Comparison of ENCODE assay signal across 1 cellular context in the genomic region with DNA sequence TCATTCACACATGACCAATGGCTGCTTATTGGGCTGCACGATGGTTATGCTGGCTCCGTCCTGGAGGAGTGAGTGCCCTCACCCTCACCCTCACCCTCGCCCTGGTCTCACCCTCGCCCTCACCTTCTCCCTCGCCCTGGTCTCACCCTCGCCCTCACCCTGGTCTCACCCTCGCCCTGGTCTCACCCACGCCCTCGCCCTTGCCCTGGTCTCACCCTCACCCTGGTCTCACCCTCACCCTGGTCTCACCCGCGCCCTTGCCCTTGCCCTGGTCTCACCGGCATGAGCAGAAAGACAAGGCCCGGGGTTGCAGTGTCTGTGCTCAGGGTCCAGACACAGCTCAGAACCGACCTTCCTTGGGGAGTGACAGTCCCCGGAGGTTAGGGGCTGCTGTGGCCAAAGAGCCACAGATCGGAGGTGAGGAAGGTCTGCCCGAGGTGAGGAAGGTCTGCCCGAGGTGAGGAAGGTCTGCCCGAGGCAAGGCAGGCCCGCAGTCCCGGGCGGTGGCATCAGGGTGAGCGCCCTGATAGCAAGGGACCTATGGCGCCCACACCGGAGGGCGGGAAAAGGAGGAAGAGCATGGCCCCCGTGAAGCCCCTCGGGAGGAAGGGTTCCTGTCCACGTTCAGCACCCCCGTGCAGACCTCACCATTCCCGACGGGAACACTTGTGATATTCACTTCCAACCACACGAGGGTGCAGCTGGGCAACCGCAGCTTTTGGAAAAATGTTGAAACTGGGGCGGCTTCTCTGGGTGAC.
TF ChIP-seq lines count a peak whose summit lies in the region.

No MANE protein-coding gene starts in this region.

TF ChIP-seq in WTC11, 78 proteins besides CTCF, POLR2A, EP300 and RAD21 (continued from another document):
- TF ChIP-seq, protein P1, sequence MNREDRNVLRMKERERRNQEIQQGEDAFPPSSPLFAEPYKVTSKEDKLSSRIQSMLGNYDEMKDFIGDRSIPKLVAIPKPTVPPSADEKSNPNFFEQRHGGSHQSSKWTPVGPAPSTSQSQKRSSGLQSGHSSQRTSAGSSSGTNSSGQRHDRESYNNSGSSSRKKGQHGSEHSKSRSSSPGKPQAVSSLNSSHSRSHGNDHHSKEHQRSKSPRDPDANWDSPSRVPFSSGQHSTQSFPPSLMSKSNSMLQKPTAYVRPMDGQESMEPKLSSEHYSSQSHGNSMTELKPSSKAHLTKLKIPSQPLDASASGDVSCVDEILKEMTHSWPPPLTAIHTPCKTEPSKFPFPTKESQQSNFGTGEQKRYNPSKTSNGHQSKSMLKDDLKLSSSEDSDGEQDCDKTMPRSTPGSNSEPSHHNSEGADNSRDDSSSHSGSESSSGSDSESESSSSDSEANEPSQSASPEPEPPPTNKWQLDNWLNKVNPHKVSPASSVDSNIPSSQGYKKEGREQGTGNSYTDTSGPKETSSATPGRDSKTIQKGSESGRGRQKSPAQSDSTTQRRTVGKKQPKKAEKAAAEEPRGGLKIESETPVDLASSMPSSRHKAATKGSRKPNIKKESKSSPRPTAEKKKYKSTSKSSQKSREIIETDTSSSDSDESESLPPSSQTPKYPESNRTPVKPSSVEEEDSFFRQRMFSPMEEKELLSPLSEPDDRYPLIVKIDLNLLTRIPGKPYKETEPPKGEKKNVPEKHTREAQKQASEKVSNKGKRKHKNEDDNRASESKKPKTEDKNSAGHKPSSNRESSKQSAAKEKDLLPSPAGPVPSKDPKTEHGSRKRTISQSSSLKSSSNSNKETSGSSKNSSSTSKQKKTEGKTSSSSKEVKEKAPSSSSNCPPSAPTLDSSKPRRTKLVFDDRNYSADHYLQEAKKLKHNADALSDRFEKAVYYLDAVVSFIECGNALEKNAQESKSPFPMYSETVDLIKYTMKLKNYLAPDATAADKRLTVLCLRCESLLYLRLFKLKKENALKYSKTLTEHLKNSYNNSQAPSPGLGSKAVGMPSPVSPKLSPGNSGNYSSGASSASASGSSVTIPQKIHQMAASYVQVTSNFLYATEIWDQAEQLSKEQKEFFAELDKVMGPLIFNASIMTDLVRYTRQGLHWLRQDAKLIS (CRISPR knock-in tag; IDR thresholded peaks at IDR 0.05; ENCODE audit: borderline replicate concordance), result no peak
- TF ChIP-seq ZNF232 (CRISPR knock-in tag; IDR thresholded peaks at IDR 0.05) (no peak), ZNF423 (CRISPR knock-in tag; IDR thresholded peaks at IDR 0.05) (no peak), ZNF138 (CRISPR knock-in tag; conservative IDR thresholded peaks at IDR 0.05) (no peak), NFYB (CRISPR knock-in tag; conservative IDR thresholded peaks at IDR 0.05; ENCODE audit: low read depth) (no peak)
- TF ChIP-seq, protein P2, sequence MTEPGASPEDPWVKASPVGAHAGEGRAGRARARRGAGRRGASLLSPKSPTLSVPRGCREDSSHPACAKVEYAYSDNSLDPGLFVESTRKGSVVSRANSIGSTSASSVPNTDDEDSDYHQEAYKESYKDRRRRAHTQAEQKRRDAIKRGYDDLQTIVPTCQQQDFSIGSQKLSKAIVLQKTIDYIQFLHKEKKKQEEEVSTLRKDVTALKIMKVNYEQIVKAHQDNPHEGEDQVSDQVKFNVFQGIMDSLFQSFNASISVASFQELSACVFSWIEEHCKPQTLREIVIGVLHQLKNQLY (CRISPR knock-in tag; IDR thresholded peaks at IDR 0.05), result no peak
- TF ChIP-seq, protein P3, sequence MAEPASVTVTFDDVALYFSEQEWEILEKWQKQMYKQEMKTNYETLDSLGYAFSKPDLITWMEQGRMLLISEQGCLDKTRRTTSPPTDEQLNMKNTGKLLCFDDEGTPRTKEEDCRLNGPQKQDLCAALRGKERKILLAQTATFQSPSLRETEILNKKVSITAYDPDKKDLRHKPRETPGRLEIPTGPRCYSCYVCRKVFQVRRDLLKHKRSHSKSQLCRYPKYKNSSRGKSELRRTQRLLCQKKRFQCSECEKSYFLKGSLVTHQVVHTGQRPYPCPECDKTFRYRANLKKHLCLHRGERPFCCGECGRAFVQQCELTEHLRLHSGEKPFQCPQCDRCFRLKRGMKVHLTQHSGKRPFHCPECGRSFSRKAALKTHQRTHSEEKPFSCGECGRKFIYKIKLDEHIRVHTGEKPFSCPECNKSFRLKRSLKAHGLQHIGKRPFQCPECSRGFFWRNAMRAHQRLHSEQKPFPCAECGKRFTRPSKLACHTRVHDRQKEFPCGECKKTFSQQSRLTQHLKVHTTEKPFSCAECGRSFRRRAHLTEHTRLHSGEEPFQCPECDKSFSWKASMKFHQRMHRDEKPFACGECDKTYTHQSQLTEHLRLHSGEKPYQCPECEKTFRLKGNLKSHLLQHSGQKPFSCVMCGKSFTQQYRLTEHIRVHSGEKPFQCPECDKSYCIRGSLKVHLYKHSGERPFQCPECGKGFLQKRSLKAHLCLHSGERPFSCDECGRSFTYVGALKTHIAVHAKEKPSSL (CRISPR knock-in tag; conservative IDR thresholded peaks at IDR 0.05), result no peak
- TF ChIP-seq, protein P4, sequence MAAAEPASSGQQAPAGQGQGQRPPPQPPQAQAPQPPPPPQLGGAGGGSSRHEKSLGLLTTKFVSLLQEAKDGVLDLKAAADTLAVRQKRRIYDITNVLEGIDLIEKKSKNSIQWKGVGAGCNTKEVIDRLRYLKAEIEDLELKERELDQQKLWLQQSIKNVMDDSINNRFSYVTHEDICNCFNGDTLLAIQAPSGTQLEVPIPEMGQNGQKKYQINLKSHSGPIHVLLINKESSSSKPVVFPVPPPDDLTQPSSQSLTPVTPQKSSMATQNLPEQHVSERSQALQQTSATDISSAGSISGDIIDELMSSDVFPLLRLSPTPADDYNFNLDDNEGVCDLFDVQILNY (CRISPR knock-in tag; IDR thresholded peaks at IDR 0.05), result no peak
